ENCODE assay signal across 33 cellular contexts in the genomic region with DNA sequence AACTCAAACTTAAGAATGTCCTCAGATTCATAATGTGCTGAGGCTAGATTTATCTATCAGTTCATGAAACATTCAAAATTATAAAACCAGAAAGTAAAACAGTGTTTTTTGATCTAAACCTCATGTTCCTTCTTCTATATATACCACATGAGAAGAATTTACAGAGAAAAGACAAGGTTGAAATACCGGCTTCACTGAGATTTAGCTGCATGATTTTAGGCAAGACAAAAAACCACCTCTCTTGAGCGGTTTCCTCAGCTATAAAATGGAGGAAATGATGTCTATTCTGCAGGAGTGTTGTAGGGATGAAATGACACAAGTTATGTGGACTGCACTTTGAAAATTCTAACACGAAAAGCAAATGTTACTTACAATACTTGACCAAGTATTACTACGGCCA.
"Had no signal": no experiment of that assay in that cellular context is flagged by ENCODE, and none has a peak within 500 bp of the region (broad histone marks: within the 10 kb centered on the region; RNA-seq: fewer than 3 reads in every experiment).

No MANE protein-coding gene starts in this region.

- H3K27me3 ChIP-seq: cardiac muscle cell had no signal

- ATAC-seq: activated CD8-positive, alpha-beta T cell treated with anti-CD3 and anti-CD28 coated beads for 36 hours; activated naive CD4-positive, alpha-beta T cell treated with anti-CD3 and anti-CD28 coated beads, Interleukin-2, amount 50 U/mL, for 72 hours; activated T-cell treated with anti-CD3 and anti-CD28 coated beads, Interleukin-2, amount 50 U/mL, for 4 hours; activated T-cell treated with anti-CD3 and anti-CD28 coated beads, Interleukin-2, amount 50 U/mL, for 72 hours; activated T-helper 17 cell treated with anti-CD3 and anti-CD28 coated beads, Interleukin-2, amount 50 U/mL, for 72 hours had no signal

- H3K4me3 ChIP-seq: adrenal gland, cardiac muscle cell, coronary artery had no signal

- H3K27ac ChIP-seq: adrenal gland, cardiac muscle cell, coronary artery, VCaP had no signal

- DNase-seq: activated B cell treated with CpG ODN at 0.5 μM for 24 hours; activated CD4-positive, alpha-beta memory T cell treated with anti-CD3 and anti-CD28 coated beads for 36 hours; activated CD4-positive, alpha-beta T cell treated with anti-CD3 and anti-CD28 coated beads for 4 hours; activated CD4-positive, alpha-beta T cell treated with anti-CD3 and anti-CD28 coated beads, Interleukin-2, amount 10 ng/mL, durations not matched to agents 24 days and 14 days; activated CD4-positive, alpha-beta T cell treated with anti-CD3 and anti-CD28 coated beads, Interleukin-2, amount 50 U/mL, for 1 hour; activated CD4-positive, alpha-beta T cell treated with anti-CD3 and anti-CD28 coated beads, Interleukin-2, amount 50 U/mL, for 4 hours; activated CD4-positive, CD25-positive, alpha-beta regulatory T cell treated with anti-CD3 and anti-CD28 coated beads, Interleukin-2, amount 50 U/mL, for 72 hours; activated CD8-positive, alpha-beta memory T cell treated with anti-CD3 and anti-CD28 coated beads, Interleukin-2, amount 50 U/mL, for 4 hours; activated CD8-positive, alpha-beta T cell treated with anti-CD3 and anti-CD28 coated beads for 36 hours; activated effector memory CD4-positive, alpha-beta T cell treated with anti-CD3 and anti-CD28 coated beads, Interleukin-2, amount 50 U/mL, for 16 hours; activated gamma-delta T cell treated with Interleukin-2 at 50 U/mL for 16 hours; activated naive CD4-positive, alpha-beta T cell; activated naive CD4-positive, alpha-beta T cell treated with anti-CD3 and anti-CD28 coated beads for 36 hours; activated naive CD4-positive, alpha-beta T cell treated with anti-CD3 and anti-CD28 coated beads, Interleukin-2, amount 50 U/mL, for 16 hours; activated naive CD8-positive, alpha-beta T cell treated with anti-CD3 and anti-CD28 coated beads for 36 hours; activated T-cell treated with anti-CD3 and anti-CD28 coated beads for 4 hours; activated T-cell treated with anti-CD3 and anti-CD28 coated beads, Interleukin-2, amount 50 U/mL, for 1 hour; activated T-cell treated with anti-CD3 and anti-CD28 coated beads, Interleukin-2, amount 50 U/mL, for 4 hours; activated T-cell treated with anti-CD3 and anti-CD28 coated beads, Interleukin-2, amount 50 U/mL, for 72 hours; adrenal gland; amniotic stem cell; aorta; central memory CD4-positive, alpha-beta T cell; T-helper 2 cell; T-helper 9 cell had no signal

- H3K4me1 ChIP-seq: adrenal gland had no signal

- H3K9me3 ChIP-seq: adrenal gland had no signal

- H3K36me3 ChIP-seq: adrenal gland, cardiac muscle cell had no signal

- FAIRE-seq: bronchial epithelial cell, colon, TTC549 had no signal
